Comparison of ENCODE assay signal across 8 cellular contexts in genomic region chr22:24175160-24175808, GRCh38. TPM values are rescaled to one million over a fixed set of nuclear protein-coding genes. Genes with fewer than 3 reads are reported as not detected.
DNase-seq lines count a peak whose midpoint lies in the region; ATAC-seq and TF ChIP-seq lines count a peak whose summit lies in the region.

No MANE protein-coding gene starts in this region.

- H4K20me1 ChIP-seq in SU-DHL-6 (ENCODE audit: low read depth, low read length), result no peaks in the 10 kb centered on the region

- WGBS in aorta, 2 donors, result 4 to 9% methylated on average over 11 of the region's 11 CpGs

- TF ChIP-seq CTCF in SU-DHL-6 (IDR thresholded peaks at IDR 0.05; ENCODE audit: insufficient read depth, low read length, poor library complexity, severe bottlenecking) (peak; percentile 70), progenitor cell of endocrine pancreas (IDR thresholded peaks at IDR 0.05; ENCODE audit: unreplicated experiment) (peak; percentile 67)

- H3K9ac ChIP-seq in SU-DHL-6 (ENCODE audit: low read length), result no peak overlapping the region

- H3K27ac Mint-ChIP-seq in activated naive CD8-positive, alpha-beta T cell treated with anti-CD3 and anti-CD28 coated beads, Interleukin-2, amount 50 U/mL, for 24 hours, result no peak overlapping the region
- peak overlapping the region; percentile 42 for H3K27ac Mint-ChIP-seq in progenitor cell of endocrine pancreas

- H3K9me3 ChIP-seq in HAP-1 (no peaks in the 10 kb centered on the region), SU-DHL-6 (ENCODE audit: insufficient read depth, low read length) (no peaks in the 10 kb centered on the region), aorta (ENCODE audit: control insufficient read depth, low read length) (no peaks in the 10 kb centered on the region)

- H3K79me2 ChIP-seq in SU-DHL-6 (ENCODE audit: insufficient read depth, low read length), result no peaks in the 10 kb centered on the region

- H3K4me3 ChIP-seq in HAP-1 (no peak overlapping the region), SU-DHL-6 (ENCODE audit: insufficient read depth, low read length, poor library complexity, severe bottlenecking) (no peak overlapping the region), aorta (ENCODE audit: low read length in 2 of 2) (no peak overlapping the region)

- in situ Hi-C loops in HAP-1 (cut with MboI; ENCODE audit: low sequenced_read_pairs), result loop anchor here (10.0 kb wide), 1 partner anchor 190 kb away; the partner anchor contains the start of gene GSTT2

- no peaks in the 10 kb centered on the region for H3K4me1 Mint-ChIP-seq in activated naive CD8-positive, alpha-beta T cell treated with anti-CD3 and anti-CD28 coated beads, Interleukin-2, amount 50 U/mL, for 24 hours
- H3K4me1 Mint-ChIP-seq in progenitor cell of endocrine pancreas (ENCODE audit: low read depth), result no peaks in the 10 kb centered on the region

- H3K27me3 ChIP-seq in HAP-1 (ENCODE audit: low read depth) (no peaks in the 10 kb centered on the region), SU-DHL-6 (ENCODE audit: low read length) (no peaks in the 10 kb centered on the region), aorta (ENCODE audit: control insufficient read depth in 1 of 2, insufficient read depth in 2 of 2, low read length in 1 of 2) (no peaks in the 10 kb centered on the region)

- intact Hi-C loops in Right ventricle myocardium superior (cut with DNase I) (loop anchor here (2.0 to 5.0 kb wide), 2 partner anchors 42 to 68 kb away; no protein-coding TSS in a partner anchor), aorta (cut with DNase I) (loop anchor here (2.0 to 10.0 kb wide), 3 partner anchors 68 to 120 kb away; no protein-coding TSS in a partner anchor)

- H3K27ac ChIP-seq in SU-DHL-6 (ENCODE audit: low read depth, low read length), result no peak overlapping the region
- H3K27ac ChIP-seq in aorta (ENCODE audit: low read depth in 1 of 2, low read length in 2 of 2), result peak overlapping the region in 1 of 2 donors; percentile 74

- H3K4me2 ChIP-seq in SU-DHL-6 (ENCODE audit: low read depth, low read length, poor library complexity, severe bottlenecking), result no peak overlapping the region

- no peak overlapping the region for H2AFZ ChIP-seq in SU-DHL-6 (ENCODE audit: low read depth, low read length, severe bottlenecking)

- no peaks in the 10 kb centered on the region for H3K27me3 Mint-ChIP-seq in activated naive CD8-positive, alpha-beta T cell treated with anti-CD3 and anti-CD28 coated beads, Interleukin-2, amount 50 U/mL, for 24 hours
- no peaks in the 10 kb centered on the region for H3K27me3 Mint-ChIP-seq in progenitor cell of endocrine pancreas

- H3K4me1 ChIP-seq in HAP-1 (no peaks in the 10 kb centered on the region), aorta (ENCODE audit: control insufficient read depth in 1 of 2, insufficient read depth in 2 of 2, low read length in 2 of 2) (no peaks in the 10 kb centered on the region)

- H3K36me3 Mint-ChIP-seq in activated naive CD8-positive, alpha-beta T cell treated with anti-CD3 and anti-CD28 coated beads, Interleukin-2, amount 50 U/mL, for 24 hours (ENCODE audit: low read depth), result no peaks in the 10 kb centered on the region
- peaks cover 1% of the 10 kb centered on the region for H3K36me3 Mint-ChIP-seq in progenitor cell of endocrine pancreas (ENCODE audit: insufficient read depth)

- no peaks in the 10 kb centered on the region for H3K9me2 ChIP-seq in SU-DHL-6 (replicated peaks; ENCODE audit: insufficient read depth, low read length)

- DNase-seq in C1 segment of cervical spinal cord (lab: John Stamatoyannopoulos, UW) (peak in 11 of 14 donors; percentile 14 to 72 (median 42)), HAP-1 (ENCODE audit: low spot score in 2 of 2) (peak; percentile 16 to 83), Right ventricle myocardium superior (peak; percentile 90), progenitor cell of endocrine pancreas (ENCODE audit: low spot score, unreplicated experiment) (peak; percentile 51), aorta (peak; percentile 92 to 95), NCI-H2107 treated with DMSO at 0.1 percent for 48 hours (lab: John Stamatoyannopoulos, UW; ENCODE audit: unreplicated experiment) (no peak)
- peak; percentile 74 for DNase-seq in activated naive CD8-positive, alpha-beta T cell treated with anti-CD3 and anti-CD28 coated beads, Interleukin-2, amount 50 U/mL, for 24 hours

- no peaks in the 10 kb centered on the region for H3F3A ChIP-seq in SU-DHL-6 (ENCODE audit: insufficient read depth)

- ATAC-seq in activated naive CD8-positive, alpha-beta T cell treated with anti-CD3 and anti-CD28 coated beads, Interleukin-2, amount 50 U/mL, for 24 hours, result peak; percentile 45
- ATAC-seq in Right ventricle myocardium superior (ENCODE audit: poor library complexity) (peak; percentile 76), aorta (ENCODE audit: low FRiP score) (peak; percentile 81)

- no peak overlapping the region for H3K4me3 Mint-ChIP-seq in activated naive CD8-positive, alpha-beta T cell treated with anti-CD3 and anti-CD28 coated beads, Interleukin-2, amount 50 U/mL, for 24 hours
- no peak overlapping the region for H3K4me3 Mint-ChIP-seq in progenitor cell of endocrine pancreas (ENCODE audit: low read depth)

- H3K9me3 Mint-ChIP-seq in activated naive CD8-positive, alpha-beta T cell treated with anti-CD3 and anti-CD28 coated beads, Interleukin-2, amount 50 U/mL, for 24 hours, result no peaks in the 10 kb centered on the region
- no peaks in the 10 kb centered on the region for H3K9me3 Mint-ChIP-seq in progenitor cell of endocrine pancreas (ENCODE audit: low read depth)

- H3K36me3 ChIP-seq in HAP-1 (replicated peaks), result peaks cover 3% of the 10 kb centered on the region; the same call in 1 of the 2 replicates
- no peaks in the 10 kb centered on the region for H3K36me3 ChIP-seq in SU-DHL-6 (ENCODE audit: low read length)
- peaks cover 0 to 8% of the 10 kb centered on the region in 2 donors for H3K36me3 ChIP-seq in aorta (ENCODE audit: control insufficient read depth in 1 of 2, insufficient read depth in 2 of 2, low read length in 1 of 2)

RNA-seq across cellular contexts. Expression of gene SUSD2, which starts 6.0 kb away (rescaled TPM):
- total RNA-seq in Right ventricle myocardium superior (2.6 TPM), progenitor cell of endocrine pancreas (0.75 and 0.79 TPM in 2 replicates), aorta (10 to 100 TPM; 11.2 to 15.0 TPM)
- 10 to 100 TPM in 1 of 2 donors, 1 to 10 TPM in 1; 7.1 to 79.5 TPM for polyA plus RNA-seq in aorta
